In genomic region chr4:173171098-173171497, GRCh38 we compare ENCODE assay signal across 1 cellular context.
TF ChIP-seq lines count a peak whose summit lies in the region.

No MANE protein-coding gene starts in this region.

TF ChIP-seq in HCT116, 20 proteins besides CTCF, POLR2A, EP300 and RAD21 (continued from another document):
- TF ChIP-seq REST (IDR thresholded peaks at IDR 0.05; ENCODE audit: low read depth) (no peak), FOSL1 (IDR thresholded peaks at IDR 0.05; ENCODE audit: low read depth) (no peak), EZH2 (IDR thresholded peaks at IDR 0.05) (no peak), SP1 (IDR thresholded peaks at IDR 0.05; ENCODE audit: low read depth) (no peak), EZH2phosphoT487 (IDR thresholded peaks at IDR 0.05; ENCODE audit: borderline replicate concordance) (no peak), TCF7L2 (IDR thresholded peaks at IDR 0.05; ENCODE audit: borderline replicate concordance, extremely low read depth, insufficient read depth, insufficient read length) (no peak)
- TF ChIP-seq, protein P1, sequence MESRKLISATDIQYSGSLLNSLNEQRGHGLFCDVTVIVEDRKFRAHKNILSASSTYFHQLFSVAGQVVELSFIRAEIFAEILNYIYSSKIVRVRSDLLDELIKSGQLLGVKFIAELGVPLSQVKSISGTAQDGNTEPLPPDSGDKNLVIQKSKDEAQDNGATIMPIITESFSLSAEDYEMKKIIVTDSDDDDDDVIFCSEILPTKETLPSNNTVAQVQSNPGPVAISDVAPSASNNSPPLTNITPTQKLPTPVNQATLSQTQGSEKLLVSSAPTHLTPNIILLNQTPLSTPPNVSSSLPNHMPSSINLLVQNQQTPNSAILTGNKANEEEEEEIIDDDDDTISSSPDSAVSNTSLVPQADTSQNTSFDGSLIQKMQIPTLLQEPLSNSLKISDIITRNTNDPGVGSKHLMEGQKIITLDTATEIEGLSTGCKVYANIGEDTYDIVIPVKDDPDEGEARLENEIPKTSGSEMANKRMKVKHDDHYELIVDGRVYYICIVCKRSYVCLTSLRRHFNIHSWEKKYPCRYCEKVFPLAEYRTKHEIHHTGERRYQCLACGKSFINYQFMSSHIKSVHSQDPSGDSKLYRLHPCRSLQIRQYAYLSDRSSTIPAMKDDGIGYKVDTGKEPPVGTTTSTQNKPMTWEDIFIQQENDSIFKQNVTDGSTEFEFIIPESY (IDR thresholded peaks at IDR 0.05; ENCODE audit: extremely low read depth, insufficient replicate concordance, low read length), result no peak
